Comparison of ENCODE assay signal across 1 cellular context in the genomic region with DNA sequence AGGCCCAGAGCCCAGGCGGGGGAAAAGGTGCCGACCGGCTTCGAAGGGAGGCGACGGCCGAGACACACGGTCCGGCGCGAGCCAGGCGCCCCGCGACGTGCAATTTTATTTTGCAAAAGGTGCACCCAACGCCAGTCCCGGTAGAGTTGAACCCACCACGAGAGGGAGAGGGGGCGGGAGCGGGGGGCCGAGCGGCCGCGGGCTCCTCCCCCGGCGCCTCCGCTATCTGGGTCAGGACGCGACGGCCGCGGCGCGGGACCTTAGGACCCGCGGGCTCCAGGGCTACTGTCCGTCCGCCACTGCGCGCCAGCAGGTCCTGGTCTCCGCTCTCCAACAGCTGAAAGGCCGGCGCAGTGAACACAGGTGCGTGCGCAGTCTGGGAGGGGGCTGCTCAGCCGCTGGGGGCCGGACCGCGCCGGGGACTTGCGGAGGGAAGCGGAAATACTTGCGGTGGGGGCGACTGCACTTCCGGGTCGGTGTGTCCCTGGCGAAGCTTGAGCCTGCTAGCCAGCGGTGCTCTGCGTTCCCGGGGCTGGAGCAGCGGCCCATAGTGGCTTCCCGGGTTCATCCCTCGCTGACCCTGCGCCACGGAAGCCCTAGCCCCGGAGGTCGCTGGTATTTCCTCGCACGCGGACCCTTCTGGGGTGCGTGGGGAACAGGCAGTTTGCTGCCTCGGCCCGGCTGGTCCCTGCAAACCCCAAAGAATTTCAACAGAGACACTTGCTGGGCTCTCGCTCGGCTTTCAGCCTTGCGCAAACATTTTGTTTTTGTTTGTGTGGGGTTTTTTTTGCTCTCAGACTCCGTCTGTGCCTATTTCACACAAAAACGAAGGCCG.
TF ChIP-seq lines count a peak whose summit lies in the region.

A gene with protein sequence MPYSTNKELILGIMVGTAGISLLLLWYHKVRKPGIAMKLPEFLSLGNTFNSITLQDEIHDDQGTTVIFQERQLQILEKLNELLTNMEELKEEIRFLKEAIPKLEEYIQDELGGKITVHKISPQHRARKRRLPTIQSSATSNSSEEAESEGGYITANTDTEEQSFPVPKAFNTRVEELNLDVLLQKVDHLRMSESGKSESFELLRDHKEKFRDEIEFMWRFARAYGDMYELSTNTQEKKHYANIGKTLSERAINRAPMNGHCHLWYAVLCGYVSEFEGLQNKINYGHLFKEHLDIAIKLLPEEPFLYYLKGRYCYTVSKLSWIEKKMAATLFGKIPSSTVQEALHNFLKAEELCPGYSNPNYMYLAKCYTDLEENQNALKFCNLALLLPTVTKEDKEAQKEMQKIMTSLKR (plus strand): TSS at position 225 of the 835 bp plus-strand sequence. CDS start 3,991 bp downstream, outside the sequence.

TF ChIP-seq in A549, 52 proteins besides CTCF, POLR2A, EP300 and RAD21 (continued from another document):
- TF ChIP-seq, protein P1, sequence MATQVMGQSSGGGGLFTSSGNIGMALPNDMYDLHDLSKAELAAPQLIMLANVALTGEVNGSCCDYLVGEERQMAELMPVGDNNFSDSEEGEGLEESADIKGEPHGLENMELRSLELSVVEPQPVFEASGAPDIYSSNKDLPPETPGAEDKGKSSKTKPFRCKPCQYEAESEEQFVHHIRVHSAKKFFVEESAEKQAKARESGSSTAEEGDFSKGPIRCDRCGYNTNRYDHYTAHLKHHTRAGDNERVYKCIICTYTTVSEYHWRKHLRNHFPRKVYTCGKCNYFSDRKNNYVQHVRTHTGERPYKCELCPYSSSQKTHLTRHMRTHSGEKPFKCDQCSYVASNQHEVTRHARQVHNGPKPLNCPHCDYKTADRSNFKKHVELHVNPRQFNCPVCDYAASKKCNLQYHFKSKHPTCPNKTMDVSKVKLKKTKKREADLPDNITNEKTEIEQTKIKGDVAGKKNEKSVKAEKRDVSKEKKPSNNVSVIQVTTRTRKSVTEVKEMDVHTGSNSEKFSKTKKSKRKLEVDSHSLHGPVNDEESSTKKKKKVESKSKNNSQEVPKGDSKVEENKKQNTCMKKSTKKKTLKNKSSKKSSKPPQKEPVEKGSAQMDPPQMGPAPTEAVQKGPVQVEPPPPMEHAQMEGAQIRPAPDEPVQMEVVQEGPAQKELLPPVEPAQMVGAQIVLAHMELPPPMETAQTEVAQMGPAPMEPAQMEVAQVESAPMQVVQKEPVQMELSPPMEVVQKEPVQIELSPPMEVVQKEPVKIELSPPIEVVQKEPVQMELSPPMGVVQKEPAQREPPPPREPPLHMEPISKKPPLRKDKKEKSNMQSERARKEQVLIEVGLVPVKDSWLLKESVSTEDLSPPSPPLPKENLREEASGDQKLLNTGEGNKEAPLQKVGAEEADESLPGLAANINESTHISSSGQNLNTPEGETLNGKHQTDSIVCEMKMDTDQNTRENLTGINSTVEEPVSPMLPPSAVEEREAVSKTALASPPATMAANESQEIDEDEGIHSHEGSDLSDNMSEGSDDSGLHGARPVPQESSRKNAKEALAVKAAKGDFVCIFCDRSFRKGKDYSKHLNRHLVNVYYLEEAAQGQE (IDR thresholded peaks at IDR 0.05) = peak; percentile 81
- TF ChIP-seq EHMT2 (IDR thresholded peaks at IDR 0.05; ENCODE audit: low read depth) (no peak), RNF2 (IDR thresholded peaks at IDR 0.05; ENCODE audit: borderline replicate concordance, low read depth) (0 out of 2 replicates have a peak, but pooled peaks have one; percentile 83), ZFP36 (IDR thresholded peaks at IDR 0.05; ENCODE audit: borderline replicate concordance, partially characterized antibody) (no peak), HDAC2 (IDR thresholded peaks at IDR 0.05) (no peak), FOSB (CRISPR knock-in tag; IDR thresholded peaks at IDR 0.05) (no peak), JUNB (IDR thresholded peaks at IDR 0.05) (no peak), HOXA7 (CRISPR knock-in tag; IDR thresholded peaks at IDR 0.05) (no peak), SMC3 (IDR thresholded peaks at IDR 0.05) (peak; percentile 11; the same call in 1 of the 3 replicates), POLR2AphosphoS2 (conservative IDR thresholded peaks at IDR 0.05; ENCODE audit: low read length) (no peak), CBX8 (IDR thresholded peaks at IDR 0.05) (no peak), ESRRA (IDR thresholded peaks at IDR 0.05; ENCODE audit: borderline replicate concordance, low read length) (no peak), HOXB5 (CRISPR knock-in tag; IDR thresholded peaks at IDR 0.05) (no peak), ZC3H11A (IDR thresholded peaks at IDR 0.05) (no peak), TP53 (CRISPR knock-in tag; IDR thresholded peaks at IDR 0.05) (no peak), KDM1A (IDR thresholded peaks at IDR 0.05; ENCODE audit: low read depth) (no peak), MAZ (IDR thresholded peaks at IDR 0.05; ENCODE audit: borderline replicate concordance, low read depth, low read length) (no peak)
- TF ChIP-seq, protein P2, sequence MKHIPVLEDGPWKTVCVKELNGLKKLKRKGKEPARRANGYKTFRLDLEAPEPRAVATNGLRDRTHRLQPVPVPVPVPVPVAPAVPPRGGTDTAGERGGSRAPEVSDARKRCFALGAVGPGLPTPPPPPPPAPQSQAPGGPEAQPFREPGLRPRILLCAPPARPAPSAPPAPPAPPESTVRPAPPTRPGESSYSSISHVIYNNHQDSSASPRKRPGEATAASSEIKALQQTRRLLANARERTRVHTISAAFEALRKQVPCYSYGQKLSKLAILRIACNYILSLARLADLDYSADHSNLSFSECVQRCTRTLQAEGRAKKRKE (CRISPR knock-in tag; IDR thresholded peaks at IDR 0.05; ENCODE audit: low read depth) = no peak
- TF ChIP-seq, protein P3, sequence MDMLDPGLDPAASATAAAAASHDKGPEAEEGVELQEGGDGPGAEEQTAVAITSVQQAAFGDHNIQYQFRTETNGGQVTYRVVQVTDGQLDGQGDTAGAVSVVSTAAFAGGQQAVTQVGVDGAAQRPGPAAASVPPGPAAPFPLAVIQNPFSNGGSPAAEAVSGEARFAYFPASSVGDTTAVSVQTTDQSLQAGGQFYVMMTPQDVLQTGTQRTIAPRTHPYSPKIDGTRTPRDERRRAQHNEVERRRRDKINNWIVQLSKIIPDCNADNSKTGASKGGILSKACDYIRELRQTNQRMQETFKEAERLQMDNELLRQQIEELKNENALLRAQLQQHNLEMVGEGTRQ (IDR thresholded peaks at IDR 0.05) = no peak
- TF ChIP-seq, protein P4, sequence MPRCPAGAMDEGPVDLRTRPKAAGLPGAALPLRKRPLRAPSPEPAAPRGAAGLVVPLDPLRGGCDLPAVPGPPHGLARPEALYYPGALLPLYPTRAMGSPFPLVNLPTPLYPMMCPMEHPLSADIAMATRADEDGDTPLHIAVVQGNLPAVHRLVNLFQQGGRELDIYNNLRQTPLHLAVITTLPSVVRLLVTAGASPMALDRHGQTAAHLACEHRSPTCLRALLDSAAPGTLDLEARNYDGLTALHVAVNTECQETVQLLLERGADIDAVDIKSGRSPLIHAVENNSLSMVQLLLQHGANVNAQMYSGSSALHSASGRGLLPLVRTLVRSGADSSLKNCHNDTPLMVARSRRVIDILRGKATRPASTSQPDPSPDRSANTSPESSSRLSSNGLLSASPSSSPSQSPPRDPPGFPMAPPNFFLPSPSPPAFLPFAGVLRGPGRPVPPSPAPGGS (IDR thresholded peaks at IDR 0.05) = peak; percentile 95
- TF ChIP-seq, protein P5, sequence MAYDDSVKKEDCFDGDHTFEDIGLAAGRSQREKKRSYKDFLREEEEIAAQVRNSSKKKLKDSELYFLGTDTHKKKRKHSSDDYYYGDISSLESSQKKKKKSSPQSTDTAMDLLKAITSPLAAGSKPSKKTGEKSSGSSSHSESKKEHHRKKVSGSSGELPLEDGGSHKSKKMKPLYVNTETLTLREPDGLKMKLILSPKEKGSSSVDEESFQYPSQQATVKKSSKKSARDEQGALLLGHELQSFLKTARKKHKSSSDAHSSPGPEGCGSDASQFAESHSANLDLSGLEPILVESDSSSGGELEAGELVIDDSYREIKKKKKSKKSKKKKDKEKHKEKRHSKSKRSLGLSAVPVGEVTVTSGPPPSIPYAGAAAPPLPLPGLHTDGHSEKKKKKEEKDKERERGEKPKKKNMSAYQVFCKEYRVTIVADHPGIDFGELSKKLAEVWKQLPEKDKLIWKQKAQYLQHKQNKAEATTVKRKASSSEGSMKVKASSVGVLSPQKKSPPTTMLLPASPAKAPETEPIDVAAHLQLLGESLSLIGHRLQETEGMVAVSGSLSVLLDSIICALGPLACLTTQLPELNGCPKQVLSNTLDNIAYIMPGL (CRISPR knock-in tag; IDR thresholded peaks at IDR 0.05; ENCODE audit: borderline replicate concordance) = 0 out of 2 replicates have a peak, but pooled peaks have one; percentile 36
- TF ChIP-seq, protein P6, sequence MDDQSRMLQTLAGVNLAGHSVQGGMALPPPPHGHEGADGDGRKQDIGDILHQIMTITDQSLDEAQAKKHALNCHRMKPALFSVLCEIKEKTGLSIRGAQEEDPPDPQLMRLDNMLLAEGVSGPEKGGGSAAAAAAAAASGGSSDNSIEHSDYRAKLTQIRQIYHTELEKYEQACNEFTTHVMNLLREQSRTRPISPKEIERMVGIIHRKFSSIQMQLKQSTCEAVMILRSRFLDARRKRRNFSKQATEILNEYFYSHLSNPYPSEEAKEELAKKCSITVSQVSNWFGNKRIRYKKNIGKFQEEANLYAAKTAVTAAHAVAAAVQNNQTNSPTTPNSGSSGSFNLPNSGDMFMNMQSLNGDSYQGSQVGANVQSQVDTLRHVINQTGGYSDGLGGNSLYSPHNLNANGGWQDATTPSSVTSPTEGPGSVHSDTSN (IDR thresholded peaks at IDR 0.05) = no peak
- TF ChIP-seq, protein P7, sequence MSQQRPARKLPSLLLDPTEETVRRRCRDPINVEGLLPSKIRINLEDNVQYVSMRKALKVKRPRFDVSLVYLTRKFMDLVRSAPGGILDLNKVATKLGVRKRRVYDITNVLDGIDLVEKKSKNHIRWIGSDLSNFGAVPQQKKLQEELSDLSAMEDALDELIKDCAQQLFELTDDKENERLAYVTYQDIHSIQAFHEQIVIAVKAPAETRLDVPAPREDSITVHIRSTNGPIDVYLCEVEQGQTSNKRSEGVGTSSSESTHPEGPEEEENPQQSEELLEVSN (IDR thresholded peaks at IDR 0.05; ENCODE audit: borderline replicate concordance, low read depth) = peak; percentile 48
